ENCODE assay signal across 24 cellular contexts in the genomic region with DNA sequence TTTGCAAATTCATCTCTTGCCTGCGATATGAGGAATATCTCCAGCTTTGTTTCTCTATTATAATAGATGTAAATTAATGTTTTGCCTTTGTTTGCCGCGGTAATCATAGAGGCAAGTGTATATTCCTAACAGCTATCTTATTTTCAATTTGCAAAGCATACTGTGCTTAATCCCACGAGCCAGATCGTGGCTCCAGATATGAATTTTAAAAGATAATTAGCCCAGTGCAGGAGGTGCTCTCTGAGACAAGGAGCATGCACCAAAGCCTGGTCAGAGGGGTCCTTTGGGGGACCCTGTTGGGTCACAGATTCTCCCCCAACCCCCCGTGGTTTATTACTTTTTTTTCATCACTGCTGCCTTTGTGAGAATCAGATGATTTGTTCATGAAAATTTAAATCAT.
A peak's percentile ranks its signal among the peaks of the same experiment; 100 is the strongest.
DNase-seq lines count a peak whose midpoint lies in the region; ATAC-seq lines count a peak whose summit lies in the region.
"Had no signal": no experiment of that assay in that cellular context is flagged by ENCODE, and none has a peak within 500 bp of the region (broad histone marks: within the 10 kb centered on the region; RNA-seq: fewer than 3 reads in every experiment).

No MANE protein-coding gene starts in this region.

- intact Hi-C loops in CD4-positive, alpha-beta memory T cell (cut with micrococcal nuclease) = no loop called here

- peak overlapping the region; percentile 20 to 21 for H3K4me3 ChIP-seq in CD4-positive, alpha-beta memory T cell (ENCODE audit: low read length in 2 of 2)
- H3K4me3 ChIP-seq in effector memory CD4-positive, alpha-beta T cell (ENCODE audit: insufficient read depth, low read depth, low read length, poor library complexity, severe bottlenecking) = peak overlapping the region; percentile 39
- H3K4me3 ChIP-seq: heart left ventricle, MG63, psoas muscle, transverse colon had no signal

- H3K36me3 ChIP-seq in CD4-positive, alpha-beta memory T cell (ENCODE audit: insufficient read depth, low read length) = no peaks in the 10 kb centered on the region
- H3K36me3 ChIP-seq in effector memory CD4-positive, alpha-beta T cell (ENCODE audit: control insufficient read depth, insufficient read depth, low read length) = no peaks in the 10 kb centered on the region
- H3K36me3 ChIP-seq: brain microvascular endothelial cell, heart left ventricle, MG63, neutrophil, Peyer's patch, transverse colon had no signal

- H3K27me3 ChIP-seq in CD4-positive, alpha-beta memory T cell (ENCODE audit: insufficient read depth, low read length) = no peaks in the 10 kb centered on the region
- no peaks in the 10 kb centered on the region for H3K27me3 ChIP-seq in effector memory CD4-positive, alpha-beta T cell (replicated peaks; ENCODE audit: control insufficient read depth, insufficient read depth, low read length, poor library complexity, severe bottlenecking)
- H3K27me3 ChIP-seq: brain microvascular endothelial cell, MG63, neutrophil, Peyer's patch, transverse colon had no signal

- peak overlapping the region; percentile 51 for H3K4me3 Mint-ChIP-seq in T-helper 1 cell treated with Interleukin-12 subunit alpha and Interleukin-12 subunit beta and Interleukin-4 antibody, amounts not matched to agents 30 μg/mL and 1 μg/mL, for 36 hours
- peak overlapping the region; percentile 16 to 83 (median 78) for H3K4me3 Mint-ChIP-seq in CD4-positive, alpha-beta memory T cell
- peak overlapping the region; percentile 33 for H3K4me3 Mint-ChIP-seq in activated CD4-positive, alpha-beta memory T cell treated with anti-CD3 and anti-CD28 coated beads, Interleukin-2, amount 10 ng/mL, durations not matched to agents 7 days and 5 days

- peaks cover 97% of the 10 kb centered on the region for H3K4me1 ChIP-seq in CD4-positive, alpha-beta memory T cell (ENCODE audit: insufficient read depth, low read length)
- H3K4me1 ChIP-seq in effector memory CD4-positive, alpha-beta T cell (ENCODE audit: control insufficient read depth, insufficient read depth, low read length, poor library complexity, severe bottlenecking) = peaks cover 84% of the 10 kb centered on the region
- H3K4me1 ChIP-seq: heart left ventricle, Peyer's patch, psoas muscle, transverse colon had no signal

- no peaks in the 10 kb centered on the region for H3K9me3 Mint-ChIP-seq in T-helper 1 cell treated with Interleukin-12 subunit alpha and Interleukin-12 subunit beta and Interleukin-4 antibody, amounts not matched to agents 30 μg/mL and 1 μg/mL, for 36 hours
- no peaks in the 10 kb centered on the region for H3K9me3 Mint-ChIP-seq in CD4-positive, alpha-beta memory T cell
- H3K9me3 Mint-ChIP-seq in activated CD4-positive, alpha-beta memory T cell treated with anti-CD3 and anti-CD28 coated beads, Interleukin-2, amount 10 ng/mL, durations not matched to agents 7 days and 5 days = peaks cover 3% of the 10 kb centered on the region

- H3K27ac Mint-ChIP-seq in T-helper 1 cell treated with Interleukin-12 subunit alpha and Interleukin-12 subunit beta and Interleukin-4 antibody, amounts not matched to agents 30 μg/mL and 1 μg/mL, for 36 hours = peak overlapping the region; percentile 96
- peak overlapping the region; percentile 84 to 98 (median 96) for H3K27ac Mint-ChIP-seq in CD4-positive, alpha-beta memory T cell
- H3K27ac Mint-ChIP-seq in activated CD4-positive, alpha-beta memory T cell treated with anti-CD3 and anti-CD28 coated beads, Interleukin-2, amount 10 ng/mL, durations not matched to agents 7 days and 5 days = peak overlapping the region; percentile 83

- CTCF ChIA-PET in CD4-positive, alpha-beta memory T cell (lab: Charles Lee; ENCODE audit: partially characterized antibody) = interaction anchor here (1.1 to 7.5 kb wide), 4 partner anchors 9 to 126 kb away, joined by 3 to 87 read pairs (median 6); no protein-coding TSS in a partner anchor
- CTCF ChIA-PET in activated CD4-positive, alpha-beta memory T cell treated with anti-CD3 and anti-CD28 coated beads, Interleukin-2, amount 10 ng/mL, durations not matched to agents 7 days and 5 days (lab: Charles Lee) = interaction anchor here (0.7 to 5.1 kb wide), 6 partner anchors 10 to 1046 kb away, joined by 3 to 21 read pairs (median 12); no protein-coding TSS in a partner anchor

- H3K9me3 ChIP-seq in CD4-positive, alpha-beta memory T cell (ENCODE audit: control insufficient read depth in 1 of 2, low read length in 2 of 2) = no peaks in the 10 kb centered on the region
- no peaks in the 10 kb centered on the region for H3K9me3 ChIP-seq in effector memory CD4-positive, alpha-beta T cell (ENCODE audit: control insufficient read depth, low read length)
- H3K9me3 ChIP-seq: heart left ventricle, MG63, neutrophil, Peyer's patch, psoas muscle, transverse colon had no signal

- no peaks in the 10 kb centered on the region for H3K27me3 Mint-ChIP-seq in T-helper 1 cell treated with Interleukin-12 subunit alpha and Interleukin-12 subunit beta and Interleukin-4 antibody, amounts not matched to agents 30 μg/mL and 1 μg/mL, for 36 hours (ENCODE audit: low read depth)
- no peaks in the 10 kb centered on the region for H3K27me3 Mint-ChIP-seq in CD4-positive, alpha-beta memory T cell
- H3K27me3 Mint-ChIP-seq in activated CD4-positive, alpha-beta memory T cell treated with anti-CD3 and anti-CD28 coated beads, Interleukin-2, amount 10 ng/mL, durations not matched to agents 7 days and 5 days = no peaks in the 10 kb centered on the region

- H3K36me3 Mint-ChIP-seq in T-helper 1 cell treated with Interleukin-12 subunit alpha and Interleukin-12 subunit beta and Interleukin-4 antibody, amounts not matched to agents 30 μg/mL and 1 μg/mL, for 36 hours (ENCODE audit: low read depth) = peaks cover 6% of the 10 kb centered on the region
- peaks cover 0 to 6% of the 10 kb centered on the region in 2 donors for H3K36me3 Mint-ChIP-seq in CD4-positive, alpha-beta memory T cell
- H3K36me3 Mint-ChIP-seq in activated CD4-positive, alpha-beta memory T cell treated with anti-CD3 and anti-CD28 coated beads, Interleukin-2, amount 10 ng/mL, durations not matched to agents 7 days and 5 days (ENCODE audit: low read depth) = peaks cover 8% of the 10 kb centered on the region

- DNase-seq in T-helper 1 cell (no peak), NOMO-1 (lab: John Stamatoyannopoulos, UW; ENCODE audit: unreplicated experiment in 2 of 2) (no peak), NCI-H2107 treated with DMSO at 0.1 percent for 48 hours (lab: John Stamatoyannopoulos, UW; ENCODE audit: unreplicated experiment) (no peak)
- DNase-seq in CD4-positive, alpha-beta memory T cell = no peak
- DNase-seq in activated CD4-positive, alpha-beta memory T cell treated with anti-CD3 and anti-CD28 coated beads, Interleukin-2, amount 10 ng/mL, durations not matched to agents 7 days and 5 days = no peak
- DNase-seq in effector memory CD4-positive, alpha-beta T cell = no peak
- DNase-seq: activated CD4-positive, alpha-beta T cell treated with anti-CD3 and anti-CD28 coated beads for 48 hours; brain microvascular endothelial cell; DMS153; effector CD8-positive, alpha-beta T cell; foreskin fibroblast; heart left ventricle; MG63; NCI-H1417; NCI-H510A; Peyer's patch; psoas muscle; stimulated activated CD4-positive, alpha-beta T cell treated with anti-CD3 and anti-CD28 coated beads, Interleukin-15, amount 100 ng/mL, for 24 hours; transverse colon had no signal

- POLR2A ChIA-PET in CD4-positive, alpha-beta memory T cell (lab: Charles Lee; ENCODE audit: partially characterized antibody) = interaction anchor here (1.4 to 19.1 kb wide), 7 partner anchors 14 to 1082 kb away, joined by 3 to 475 read pairs (median 85); partner anchors contain the start of gene BCL11B
- POLR2A ChIA-PET in activated CD4-positive, alpha-beta memory T cell treated with anti-CD3 and anti-CD28 coated beads, Interleukin-2, amount 10 ng/mL, durations not matched to agents 7 days and 5 days (lab: Charles Lee) = interaction anchor here (1.2 to 14.9 kb wide), 7 partner anchors 5 to 1087 kb away, joined by 3 to 244 read pairs (median 10); partner anchors contain the start of gene BCL11B

- peak overlapping the region; percentile 46 for H3K27ac ChIP-seq in CD4-positive, alpha-beta memory T cell (ENCODE audit: low read depth, low read length)
- H3K27ac ChIP-seq in effector memory CD4-positive, alpha-beta T cell (ENCODE audit: insufficient read depth, low read length, poor library complexity, severe bottlenecking) = peak overlapping the region; percentile 69
- H3K27ac ChIP-seq: 22Rv1, brain microvascular endothelial cell, heart left ventricle, neutrophil, psoas muscle, transverse colon had no signal

- H3K4me1 Mint-ChIP-seq in T-helper 1 cell treated with Interleukin-12 subunit alpha and Interleukin-12 subunit beta and Interleukin-4 antibody, amounts not matched to agents 30 μg/mL and 1 μg/mL, for 36 hours (ENCODE audit: low read depth) = peaks cover 86% of the 10 kb centered on the region
- H3K4me1 Mint-ChIP-seq in CD4-positive, alpha-beta memory T cell = peaks cover 84 to 98% (median 92%) of the 10 kb centered on the region in 4 donors
- H3K4me1 Mint-ChIP-seq in activated CD4-positive, alpha-beta memory T cell treated with anti-CD3 and anti-CD28 coated beads, Interleukin-2, amount 10 ng/mL, durations not matched to agents 7 days and 5 days = peaks cover 91% of the 10 kb centered on the region

- no peak for ATAC-seq in HG03095 (IDR thresholded peaks at IDR 0.05; ENCODE audit: unreplicated experiment)
- ATAC-seq: HCT116, heart left ventricle, psoas muscle had no signal
